ENCODE assay signal across 12 cellular contexts in genomic region chr3:129039271-129040038, GRCh38. TPM values are rescaled to one million over a fixed set of nuclear protein-coding genes. Genes with fewer than 3 reads are reported as not detected.
DNase-seq lines count a peak whose midpoint lies in the region; ATAC-seq and TF ChIP-seq lines count a peak whose summit lies in the region.
"Had no signal": no experiment of that assay in that cellular context is flagged by ENCODE, and none has a peak within 500 bp of the region (broad histone marks: within the 10 kb centered on the region; RNA-seq: fewer than 3 reads in every experiment).

No MANE protein-coding gene starts in this region.

- WGBS in body of pancreas, 2 donors = 59 to 62% methylated on average over 4 to 12 of the region's 14 CpGs

- H3K27ac ChIP-seq in HEK293 (ENCODE audit: extremely low read depth, low read depth, low read length) (no peak overlapping the region), body of pancreas (no peak overlapping the region), osteoblast (ENCODE audit: low read depth, low read length) (no peak overlapping the region)

- H3K4me3 ChIP-seq in HEK293 (ENCODE audit: low read depth, low read length) = no peak overlapping the region
- H3K4me3 ChIP-seq in body of pancreas = no peak overlapping the region
- no peak overlapping the region for H3K4me3 ChIP-seq in osteoblast (ENCODE audit: insufficient read depth, low read length)

- ATAC-seq in body of pancreas (peak; percentile 15), HG03521 (IDR thresholded peaks at IDR 0.05; ENCODE audit: unreplicated experiment) (no peak)
- no peak for ATAC-seq in activated T-helper 17 cell treated with anti-CD3 and anti-CD28 coated beads, Interleukin-2, amount 50 U/mL, for 72 hours (replicated peaks)

- no peak overlapping the region for H2AFZ ChIP-seq in osteoblast (ENCODE audit: low read length)

- H3K27me3 Mint-ChIP-seq in activated T-helper 17 cell treated with anti-CD3 and anti-CD28 coated beads, Interleukin-2, amount 50 U/mL, for 72 hours = no peaks in the 10 kb centered on the region

- no peaks in the 10 kb centered on the region for H4K20me1 ChIP-seq in osteoblast (ENCODE audit: insufficient read depth, low read length)

- CTCF ChIA-PET in HEK293 (lab: Yijun Ruan, JAX) = interaction anchor here (0.5 to 1.6 kb wide), 6 partner anchors 13 to 69 kb away, joined by 3 to 5 read pairs (median 4); no protein-coding TSS in a partner anchor

- DNase-seq in NCI-H2107 treated with DMSO at 0.1 percent for 48 hours (lab: John Stamatoyannopoulos, UW; ENCODE audit: unreplicated experiment) (peak; percentile 72), body of pancreas (peak in 2 of 4 donors; percentile 49 to 52), osteoblast (ENCODE audit: insufficient read length, low spot score, missing footprints) (peak; percentile 65), midbrain (lab: John Stamatoyannopoulos, UW) (no peak), GM03348 (ENCODE audit: low spot score) (no peak)
- DNase-seq: cortex of kidney; naive B cell; stimulated activated CD4-positive, alpha-beta T cell treated with anti-CD3 and anti-CD28 coated beads, Interleukin-1b, Interleukin-23, amount 100 ng/mL, for 48 hours had no signal

- no peaks in the 10 kb centered on the region for H3K36me3 Mint-ChIP-seq in activated T-helper 17 cell treated with anti-CD3 and anti-CD28 coated beads, Interleukin-2, amount 50 U/mL, for 72 hours (ENCODE audit: low read depth)

- H3K4me1 Mint-ChIP-seq in activated T-helper 17 cell treated with anti-CD3 and anti-CD28 coated beads, Interleukin-2, amount 50 U/mL, for 72 hours = no peaks in the 10 kb centered on the region

- H3K36me3 ChIP-seq in HEK293 (ENCODE audit: control insufficient read depth in 2 of 2, insufficient read depth in 1 of 2, low read length in 2 of 2) (no peaks in the 10 kb centered on the region), body of pancreas (replicated peaks in 1 of 2; ENCODE audit: insufficient read depth in 1 of 2, low read depth in 2 of 2) (no peaks in the 10 kb centered on the region), osteoblast (ENCODE audit: insufficient read depth, low read length) (no peaks in the 10 kb centered on the region)

- no peaks in the 10 kb centered on the region for H3K4me1 ChIP-seq in HEK293 (ENCODE audit: control insufficient read depth, insufficient read depth, low read length)
- no peaks in the 10 kb centered on the region for H3K4me1 ChIP-seq in body of pancreas
- no peaks in the 10 kb centered on the region for H3K4me1 ChIP-seq in osteoblast (ENCODE audit: insufficient read depth, low read length)

- no peaks in the 10 kb centered on the region for H3K27me3 ChIP-seq in body of pancreas
- peaks cover 33% of the 10 kb centered on the region for H3K27me3 ChIP-seq in osteoblast (ENCODE audit: insufficient read depth, low read length)

- H3K79me2 ChIP-seq in osteoblast (ENCODE audit: insufficient read depth, low read length) = no peaks in the 10 kb centered on the region

- no peaks in the 10 kb centered on the region for H3K9me3 Mint-ChIP-seq in activated T-helper 17 cell treated with anti-CD3 and anti-CD28 coated beads, Interleukin-2, amount 50 U/mL, for 72 hours

- TF ChIP-seq CTCF in HEK293 (tag by site-specific recombination; IDR thresholded peaks at IDR 0.05) (no peak), body of pancreas (IDR thresholded peaks at IDR 0.05) (no peak), osteoblast (IDR thresholded peaks at IDR 0.05; ENCODE audit: extremely low read depth, low read depth, low read length) (no peak)

- H3K4me2 ChIP-seq in osteoblast (ENCODE audit: insufficient read depth, low read length) = no peak overlapping the region

- POLR2A ChIA-PET in HEK293 (lab: Yijun Ruan, JAX) = interaction anchor here (1.1 kb wide), 1 partner anchor 12 kb away, joined by 4 read pairs; no protein-coding TSS in a partner anchor

- intact Hi-C loops in body of pancreas (cut with DNase I) = no loop called here

- no peak overlapping the region for H3K4me3 Mint-ChIP-seq in activated T-helper 17 cell treated with anti-CD3 and anti-CD28 coated beads, Interleukin-2, amount 50 U/mL, for 72 hours
- H3K4me3 Mint-ChIP-seq: naive B cell had no signal

- H3K27ac Mint-ChIP-seq in activated T-helper 17 cell treated with anti-CD3 and anti-CD28 coated beads, Interleukin-2, amount 50 U/mL, for 72 hours = no peak overlapping the region

- no peak for TF ChIP-seq POLR2A in body of pancreas (IDR thresholded peaks at IDR 0.05)

- no peaks in the 10 kb centered on the region for H3K9me3 ChIP-seq in HEK293 (ENCODE audit: control insufficient read depth, insufficient read depth, low read depth, low read length)
- H3K9me3 ChIP-seq in body of pancreas = no peaks in the 10 kb centered on the region
- H3K9me3 ChIP-seq in osteoblast (ENCODE audit: low read depth, low read length) = no peaks in the 10 kb centered on the region

TF ChIP-seq in HEK293, 187 proteins besides CTCF, POLR2A, EP300 and RAD21 (continues in another document):
- TF ChIP-seq ZNF544 (tag by site-specific recombination; IDR thresholded peaks at IDR 0.05) (peak; percentile 81; the same call in 1 of the 2 replicates), ZNF398 (tag by site-specific recombination; IDR thresholded peaks at IDR 0.05) (peak; percentile 32), BCL6B (tag by site-specific recombination; IDR thresholded peaks at IDR 0.05) (no peak), ZBTB8A (tag by site-specific recombination; IDR thresholded peaks at IDR 0.05) (peak; percentile 48; the same call in 1 of the 2 replicates), ZBTB21 (tag by site-specific recombination; IDR thresholded peaks at IDR 0.05) (no peak), ZNF423 (tag by site-specific recombination; IDR thresholded peaks at IDR 0.05) (peak; percentile 80; the same call in 1 of the 2 replicates), ZIC2 (tag by site-specific recombination; IDR thresholded peaks at IDR 0.05) (peak; percentile 97), ZNF174 (tag by site-specific recombination; IDR thresholded peaks at IDR 0.05) (no peak), ZNF791 (tag by site-specific recombination; IDR thresholded peaks at IDR 0.05) (no peak), GLIS2 (tag by site-specific recombination; IDR thresholded peaks at IDR 0.05) (no peak), ZNF292 (tag by site-specific recombination; IDR thresholded peaks at IDR 0.05; ENCODE audit: borderline replicate concordance, low read depth) (no peak), ZNF341 (tag by site-specific recombination; IDR thresholded peaks at IDR 0.05; ENCODE audit: low read depth) (peak; percentile 71), ZXDB (tag by site-specific recombination; IDR thresholded peaks at IDR 0.05) (no peak), ZNF514 (tag by site-specific recombination; IDR thresholded peaks at IDR 0.05) (no peak), GLIS1 (tag by site-specific recombination; IDR thresholded peaks at IDR 0.05) (peak; percentile 21; the same call in 1 of the 2 replicates), ZNF37A (tag by site-specific recombination; IDR thresholded peaks at IDR 0.05) (no peak), SCRT2 (tag by site-specific recombination; IDR thresholded peaks at IDR 0.05) (no peak), ZNF449 (tag by site-specific recombination; IDR thresholded peaks at IDR 0.05) (peak; percentile 94)

RNA-seq across cellular contexts. Expression of gene GP9, which starts 21.1 kb away (rescaled TPM):
- not detected for total RNA-seq in body of pancreas
- not detected in 2 replicates for total RNA-seq in osteoblast
- not detected for total RNA-seq in activated T-helper 17 cell treated with anti-CD3 and anti-CD28 coated beads, Interleukin-2, amount 50 U/mL, for 72 hours
- total RNA-seq: subcutaneous adipose tissue had no signal

RNA-seq across cellular contexts. Expression of gene EFCC1, which starts 38.4 kb away (rescaled TPM):
- total RNA-seq in body of pancreas = 1 to 10 TPM; 1.8 to 4.0 TPM
- total RNA-seq in osteoblast = not detected in 2 replicates
- not detected for total RNA-seq in activated T-helper 17 cell treated with anti-CD3 and anti-CD28 coated beads, Interleukin-2, amount 50 U/mL, for 72 hours

RNA-seq across cellular contexts. Expression of gene CFAP92, which starts 45.6 kb away (rescaled TPM):
- total RNA-seq in body of pancreas (not detected), osteoblast (not detected in 2 replicates)
- total RNA-seq in activated T-helper 17 cell treated with anti-CD3 and anti-CD28 coated beads, Interleukin-2, amount 50 U/mL, for 72 hours = under 1 TPM in 1 of 2 donors, not detected in 1; 0.50 TPM

Comparison
In these comparisons a context has a peak if more than half of its experiments do, and no peak if none do; other contexts are left out.
1. DNase-seq: peak in NCI-H2107 treated with DMSO at 0.1 percent for 48 hours (single experiment) and osteoblast (single experiment); none in midbrain (single experiment) and GM03348 (single experiment).